In the genomic region with DNA sequence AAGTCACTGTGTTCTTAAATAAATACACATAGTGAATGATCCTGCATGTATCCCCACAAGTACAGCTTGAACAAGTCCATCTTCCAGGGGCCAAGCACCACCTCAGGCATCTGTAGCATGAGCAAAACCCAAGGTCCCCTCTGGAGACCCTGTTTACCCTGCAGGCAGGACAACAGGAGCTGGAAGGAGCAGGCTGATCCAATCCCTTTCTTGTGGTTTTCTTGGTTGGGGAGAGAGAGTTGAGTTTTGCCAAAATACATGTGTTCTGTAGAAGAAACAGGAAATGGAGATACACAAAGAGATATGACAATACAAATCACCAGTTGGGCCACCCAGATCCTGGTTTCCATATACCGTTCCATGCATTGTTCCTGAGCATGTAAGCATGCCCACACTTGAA, we compare ENCODE assay signal across 28 cellular contexts.
DNase-seq lines count a peak whose midpoint lies in the region; ATAC-seq lines count a peak whose summit lies in the region.
"Had no signal": no experiment of that assay in that cellular context is flagged by ENCODE, and none has a peak within 500 bp of the region (broad histone marks: within the 10 kb centered on the region; RNA-seq: fewer than 3 reads in every experiment).

No MANE protein-coding gene starts in this region.

- H3K4me1 ChIP-seq in BLaER1 = peaks cover 18% of the 10 kb centered on the region

- no peak overlapping the region for H3K4me3 Mint-ChIP-seq in T-helper 1 cell treated with Interleukin-12 subunit alpha and Interleukin-12 subunit beta and Interleukin-4 antibody, amounts not matched to agents 30 μg/mL and 1 μg/mL, for 36 hours
- peak overlapping the region; percentile 10 for H3K4me3 Mint-ChIP-seq in T-helper 17 cell
- H3K4me3 Mint-ChIP-seq: B cell; CD4-positive, CD25-positive, alpha-beta regulatory T cell; HFFc6 had no signal

- peaks cover 27% of the 10 kb centered on the region for H3K4me1 Mint-ChIP-seq in T-helper 1 cell treated with Interleukin-12 subunit alpha and Interleukin-12 subunit beta and Interleukin-4 antibody, amounts not matched to agents 30 μg/mL and 1 μg/mL, for 36 hours (ENCODE audit: low read depth)
- H3K4me1 Mint-ChIP-seq in T-helper 17 cell = peaks cover 5% of the 10 kb centered on the region
- H3K4me1 Mint-ChIP-seq: B cell had no signal

- peaks cover 3% of the 10 kb centered on the region for H3K27me3 Mint-ChIP-seq in T-helper 1 cell treated with Interleukin-12 subunit alpha and Interleukin-12 subunit beta and Interleukin-4 antibody, amounts not matched to agents 30 μg/mL and 1 μg/mL, for 36 hours (ENCODE audit: low read depth)
- H3K27me3 Mint-ChIP-seq in T-helper 17 cell = no peaks in the 10 kb centered on the region
- H3K27me3 Mint-ChIP-seq: B cell had no signal

- H3K27ac Mint-ChIP-seq in T-helper 1 cell treated with Interleukin-12 subunit alpha and Interleukin-12 subunit beta and Interleukin-4 antibody, amounts not matched to agents 30 μg/mL and 1 μg/mL, for 36 hours = peak overlapping the region; percentile 33
- no peak overlapping the region for H3K27ac Mint-ChIP-seq in T-helper 17 cell
- H3K27ac Mint-ChIP-seq: B cell, HFFc6 had no signal

- H3K27me3 ChIP-seq in BLaER1 = no peaks in the 10 kb centered on the region
- H3K27me3 ChIP-seq: SJSA1 had no signal

- no peak overlapping the region for H3K9ac ChIP-seq in BLaER1
- H3K9ac ChIP-seq: KMS-11 had no signal

- ATAC-seq in T-helper 17 cell (no peak), HG03139 (IDR thresholded peaks at IDR 0.05; ENCODE audit: unreplicated experiment) (no peak)
- ATAC-seq: GM12878 had no signal

- H3K27ac ChIP-seq in BLaER1 (no peak overlapping the region), KOPT-K1 (ENCODE audit: low read depth, low read length, poor library complexity, severe bottlenecking) (peak overlapping the region; percentile 68)
- H3K27ac ChIP-seq: 22Rv1, KMS-11, SJSA1 had no signal

- H4K20me1 ChIP-seq in BLaER1 = no peaks in the 10 kb centered on the region

- H3K9me3 ChIP-seq in BLaER1 (peaks cover 6% of the 10 kb centered on the region), KOPT-K1 (ENCODE audit: insufficient read depth, low read length, poor library complexity, severe bottlenecking) (no peaks in the 10 kb centered on the region), T-helper 17 cell (ENCODE audit: control insufficient read depth, low read length, poor library complexity, severe bottlenecking) (no peaks in the 10 kb centered on the region)
- H3K9me3 ChIP-seq: HAP-1, SJSA1 had no signal

- H3K9me3 Mint-ChIP-seq in T-helper 1 cell treated with Interleukin-12 subunit alpha and Interleukin-12 subunit beta and Interleukin-4 antibody, amounts not matched to agents 30 μg/mL and 1 μg/mL, for 36 hours = peaks cover 37% of the 10 kb centered on the region

- DNase-seq in T-helper 1 cell (no peak), T-helper 17 cell (no peak), NCI-H226 (no peak)
- DNase-seq in activated T-cell treated with anti-CD3 and anti-CD28 coated beads, Interleukin-2, amount 50 U/mL, for 1 hour = no peak
- DNase-seq: CD4-positive, CD25-positive, alpha-beta regulatory T cell; COR-L47; DMS53; EL; GDM1; GOT3; HFFc6; IMR-90; NCI-H1105; NCI-H1436 treated with DMSO at 0.1 percent for 48 hours; NCI-H187 treated with DMSO at 0.1 percent for 48 hours; NCI-H2171 treated with DMSO at 0.1 percent for 48 hours; NCI-H524; NCI-H748 treated with DMSO at 0.1 percent for 48 hours had no signal

- H3K4me2 ChIP-seq in BLaER1 = peak overlapping the region; percentile 63
- H3K4me2 ChIP-seq: KMS-11 had no signal

- H3K36me3 ChIP-seq in BLaER1 (no peaks in the 10 kb centered on the region), KOPT-K1 (ENCODE audit: insufficient read depth, low read length) (no peaks in the 10 kb centered on the region)
- H3K36me3 ChIP-seq: HAP-1, SJSA1 had no signal

- no peak overlapping the region for H3K4me3 ChIP-seq in BLaER1
- H3K4me3 ChIP-seq: GM12878, HAP-1, SJSA1 had no signal

- peaks cover 17% of the 10 kb centered on the region for H3K36me3 Mint-ChIP-seq in T-helper 1 cell treated with Interleukin-12 subunit alpha and Interleukin-12 subunit beta and Interleukin-4 antibody, amounts not matched to agents 30 μg/mL and 1 μg/mL, for 36 hours (ENCODE audit: low read depth)
- H3K36me3 Mint-ChIP-seq in T-helper 17 cell (ENCODE audit: low read depth) = peaks cover 2% of the 10 kb centered on the region
- H3K36me3 Mint-ChIP-seq: CD4-positive, CD25-positive, alpha-beta regulatory T cell had no signal
